In the genomic region with DNA sequence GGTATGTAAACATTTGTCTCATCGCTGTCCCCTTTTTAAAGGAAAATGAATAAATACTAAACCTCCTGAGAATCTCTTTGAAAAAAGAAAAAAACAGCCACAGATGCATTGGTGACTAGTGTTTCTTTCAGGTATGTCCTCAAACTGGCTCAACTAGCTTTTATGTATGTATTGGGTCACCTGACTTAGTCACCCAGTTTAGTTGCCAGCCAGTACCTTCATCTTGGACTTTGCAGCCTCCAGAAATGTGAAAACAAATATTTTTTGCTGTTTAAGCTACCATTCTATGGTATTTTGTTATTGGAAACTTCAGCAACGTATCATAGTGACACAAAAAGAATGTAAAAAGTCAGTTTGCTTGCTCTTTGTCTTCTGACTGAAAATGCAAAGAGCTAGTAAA, we compare ENCODE assay signal across 26 cellular contexts.
"Had no signal": no experiment of that assay in that cellular context is flagged by ENCODE, and none has a peak within 500 bp of the region (broad histone marks: within the 10 kb centered on the region; RNA-seq: fewer than 3 reads in every experiment).

No MANE protein-coding gene starts in this region.

- H3K27me3 ChIP-seq: MG63 had no signal

- H3K4me3 ChIP-seq: adrenal gland, MG63 had no signal

- ATAC-seq: activated CD4-positive, alpha-beta T cell treated with anti-CD3 and anti-CD28 coated beads for 36 hours; activated CD8-positive, alpha-beta T cell treated with anti-CD3 and anti-CD28 coated beads, Interleukin-2, amount 10 ng/mL, durations not matched to agents 7 days and 5 days; Right ventricle myocardium inferior had no signal

- H3K4me1 ChIP-seq: adrenal gland had no signal

- H3K9me3 ChIP-seq: adrenal gland, MG63 had no signal

- H3K27ac ChIP-seq: adrenal gland, RWPE1 had no signal

- DNase-seq: activated CD4-positive, alpha-beta T cell treated with anti-CD3 and anti-CD28 coated beads for 36 hours; activated CD4-positive, alpha-beta T cell treated with anti-CD3 and anti-CD28 coated beads, Interleukin-2, amount 10 ng/mL, durations not matched to agents 7 days and 5 days; activated CD4-positive, alpha-beta T cell treated with anti-CD3 and anti-CD28 coated beads, Interleukin-2, amount 50 U/mL, for 48 hours; activated CD8-positive, alpha-beta T cell treated with anti-CD3 and anti-CD28 coated beads, Interleukin-2, amount 10 ng/mL, durations not matched to agents 7 days and 5 days; activated gamma-delta T cell; activated naive CD4-positive, alpha-beta T cell treated with Interleukin-2 at 50 U/mL for 16 hours; activated T-cell treated with anti-CD3 and anti-CD28 coated beads, Interleukin-2, amount 50 U/mL, for 24 hours; adrenal gland; central memory CD4-positive, alpha-beta T cell; Kasumi-1; KG1; MG63; NCI-H1048; NCI-H1105 treated with DMSO at 0.1 percent for 48 hours; NCI-H1436; NCI-H1694; NCI-H1930; NCI-H345; NCI-H524 treated with DMSO at 0.1 percent for 48 hours; SIG-M5; SW 1271; T-helper 1 cell; T-helper 2 cell; T-helper 9 cell had no signal

- H3K36me3 ChIP-seq: adrenal gland, MG63 had no signal
